In the genomic region with DNA sequence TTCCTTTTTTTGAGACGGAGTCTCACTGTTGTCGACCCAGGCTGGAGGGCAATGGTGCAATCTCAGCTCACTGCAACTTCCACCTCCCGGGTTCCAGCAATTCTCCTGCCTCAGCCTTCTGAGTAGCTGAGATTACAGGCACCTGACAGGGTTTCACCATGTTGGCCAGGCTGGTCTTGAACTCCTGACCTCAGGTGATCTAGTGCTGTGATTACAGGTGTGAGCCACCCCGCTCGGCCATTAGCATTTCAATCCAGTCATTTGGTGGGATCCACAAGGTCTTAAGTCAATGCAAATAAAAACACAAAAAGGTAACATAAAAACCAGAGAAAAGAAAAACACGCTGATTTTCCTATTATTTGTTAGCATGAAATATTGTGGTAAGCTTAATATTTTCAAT, we compare ENCODE assay signal across 2 cellular contexts.
TF ChIP-seq lines count a peak whose summit lies in the region.

No MANE protein-coding gene starts in this region.

TF ChIP-seq in GM23338, 12 proteins besides CTCF, POLR2A, EP300 and RAD21 (continued from another document):
- TF ChIP-seq, protein P1, sequence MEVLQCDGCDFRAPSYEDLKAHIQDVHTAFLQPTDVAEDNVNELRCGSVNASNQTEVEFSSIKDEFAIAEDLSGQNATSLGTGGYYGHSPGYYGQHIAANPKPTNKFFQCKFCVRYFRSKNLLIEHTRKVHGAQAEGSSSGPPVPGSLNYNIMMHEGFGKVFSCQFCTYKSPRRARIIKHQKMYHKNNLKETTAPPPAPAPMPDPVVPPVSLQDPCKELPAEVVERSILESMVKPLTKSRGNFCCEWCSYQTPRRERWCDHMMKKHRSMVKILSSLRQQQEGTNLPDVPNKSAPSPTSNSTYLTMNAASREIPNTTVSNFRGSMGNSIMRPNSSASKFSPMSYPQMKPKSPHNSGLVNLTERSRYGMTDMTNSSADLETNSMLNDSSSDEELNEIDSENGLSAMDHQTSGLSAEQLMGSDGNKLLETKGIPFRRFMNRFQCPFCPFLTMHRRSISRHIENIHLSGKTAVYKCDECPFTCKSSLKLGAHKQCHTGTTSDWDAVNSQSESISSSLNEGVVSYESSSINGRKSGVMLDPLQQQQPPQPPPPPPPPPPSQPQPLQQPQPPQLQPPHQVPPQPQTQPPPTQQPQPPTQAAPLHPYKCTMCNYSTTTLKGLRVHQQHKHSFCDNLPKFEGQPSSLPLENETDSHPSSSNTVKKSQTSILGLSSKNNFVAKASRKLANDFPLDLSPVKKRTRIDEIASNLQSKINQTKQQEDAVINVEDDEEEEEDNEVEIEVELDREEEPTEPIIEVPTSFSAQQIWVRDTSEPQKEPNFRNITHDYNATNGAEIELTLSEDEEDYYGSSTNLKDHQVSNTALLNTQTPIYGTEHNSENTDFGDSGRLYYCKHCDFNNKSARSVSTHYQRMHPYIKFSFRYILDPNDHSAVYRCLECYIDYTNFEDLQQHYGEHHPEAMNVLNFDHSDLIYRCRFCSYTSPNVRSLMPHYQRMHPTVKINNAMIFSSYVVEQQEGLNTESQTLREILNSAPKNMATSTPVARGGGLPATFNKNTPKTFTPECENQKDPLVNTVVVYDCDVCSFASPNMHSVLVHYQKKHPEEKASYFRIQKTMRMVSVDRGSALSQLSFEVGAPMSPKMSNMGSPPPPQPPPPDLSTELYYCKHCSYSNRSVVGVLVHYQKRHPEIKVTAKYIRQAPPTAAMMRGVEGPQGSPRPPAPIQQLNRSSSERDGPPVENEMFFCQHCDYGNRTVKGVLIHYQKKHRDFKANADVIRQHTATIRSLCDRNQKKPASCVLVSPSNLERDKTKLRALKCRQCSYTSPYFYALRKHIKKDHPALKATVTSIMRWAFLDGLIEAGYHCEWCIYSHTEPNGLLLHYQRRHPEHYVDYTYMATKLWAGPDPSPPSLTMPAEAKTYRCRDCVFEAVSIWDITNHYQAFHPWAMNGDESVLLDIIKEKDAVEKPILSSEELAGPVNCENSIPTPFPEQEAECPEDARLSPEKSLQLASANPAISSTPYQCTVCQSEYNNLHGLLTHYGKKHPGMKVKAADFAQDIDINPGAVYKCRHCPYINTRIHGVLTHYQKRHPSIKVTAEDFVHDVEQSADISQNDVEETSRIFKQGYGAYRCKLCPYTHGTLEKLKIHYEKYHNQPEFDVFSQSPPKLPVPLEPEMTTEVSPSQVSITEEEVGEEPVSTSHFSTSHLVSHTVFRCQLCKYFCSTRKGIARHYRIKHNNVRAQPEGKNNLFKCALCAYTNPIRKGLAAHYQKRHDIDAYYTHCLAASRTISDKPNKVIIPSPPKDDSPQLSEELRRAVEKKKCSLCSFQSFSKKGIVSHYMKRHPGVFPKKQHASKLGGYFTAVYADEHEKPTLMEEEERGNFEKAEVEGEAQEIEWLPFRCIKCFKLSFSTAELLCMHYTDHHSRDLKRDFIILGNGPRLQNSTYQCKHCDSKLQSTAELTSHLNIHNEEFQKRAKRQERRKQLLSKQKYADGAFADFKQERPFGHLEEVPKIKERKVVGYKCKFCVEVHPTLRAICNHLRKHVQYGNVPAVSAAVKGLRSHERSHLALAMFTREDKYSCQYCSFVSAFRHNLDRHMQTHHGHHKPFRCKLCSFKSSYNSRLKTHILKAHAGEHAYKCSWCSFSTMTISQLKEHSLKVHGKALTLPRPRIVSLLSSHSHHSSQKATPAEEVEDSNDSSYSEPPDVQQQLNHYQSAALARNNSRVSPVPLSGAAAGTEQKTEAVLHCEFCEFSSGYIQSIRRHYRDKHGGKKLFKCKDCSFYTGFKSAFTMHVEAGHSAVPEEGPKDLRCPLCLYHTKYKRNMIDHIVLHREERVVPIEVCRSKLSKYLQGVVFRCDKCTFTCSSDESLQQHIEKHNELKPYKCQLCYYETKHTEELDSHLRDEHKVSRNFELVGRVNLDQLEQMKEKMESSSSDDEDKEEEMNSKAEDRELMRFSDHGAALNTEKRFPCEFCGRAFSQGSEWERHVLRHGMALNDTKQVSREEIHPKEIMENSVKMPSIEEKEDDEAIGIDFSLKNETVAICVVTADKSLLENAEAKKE (CRISPR knock-in tag; IDR thresholded peaks at IDR 0.05), result no peak
- TF ChIP-seq EZH2phosphoT487 (IDR thresholded peaks at IDR 0.05; ENCODE audit: unreplicated experiment), result no peak
- TF ChIP-seq, protein P2, sequence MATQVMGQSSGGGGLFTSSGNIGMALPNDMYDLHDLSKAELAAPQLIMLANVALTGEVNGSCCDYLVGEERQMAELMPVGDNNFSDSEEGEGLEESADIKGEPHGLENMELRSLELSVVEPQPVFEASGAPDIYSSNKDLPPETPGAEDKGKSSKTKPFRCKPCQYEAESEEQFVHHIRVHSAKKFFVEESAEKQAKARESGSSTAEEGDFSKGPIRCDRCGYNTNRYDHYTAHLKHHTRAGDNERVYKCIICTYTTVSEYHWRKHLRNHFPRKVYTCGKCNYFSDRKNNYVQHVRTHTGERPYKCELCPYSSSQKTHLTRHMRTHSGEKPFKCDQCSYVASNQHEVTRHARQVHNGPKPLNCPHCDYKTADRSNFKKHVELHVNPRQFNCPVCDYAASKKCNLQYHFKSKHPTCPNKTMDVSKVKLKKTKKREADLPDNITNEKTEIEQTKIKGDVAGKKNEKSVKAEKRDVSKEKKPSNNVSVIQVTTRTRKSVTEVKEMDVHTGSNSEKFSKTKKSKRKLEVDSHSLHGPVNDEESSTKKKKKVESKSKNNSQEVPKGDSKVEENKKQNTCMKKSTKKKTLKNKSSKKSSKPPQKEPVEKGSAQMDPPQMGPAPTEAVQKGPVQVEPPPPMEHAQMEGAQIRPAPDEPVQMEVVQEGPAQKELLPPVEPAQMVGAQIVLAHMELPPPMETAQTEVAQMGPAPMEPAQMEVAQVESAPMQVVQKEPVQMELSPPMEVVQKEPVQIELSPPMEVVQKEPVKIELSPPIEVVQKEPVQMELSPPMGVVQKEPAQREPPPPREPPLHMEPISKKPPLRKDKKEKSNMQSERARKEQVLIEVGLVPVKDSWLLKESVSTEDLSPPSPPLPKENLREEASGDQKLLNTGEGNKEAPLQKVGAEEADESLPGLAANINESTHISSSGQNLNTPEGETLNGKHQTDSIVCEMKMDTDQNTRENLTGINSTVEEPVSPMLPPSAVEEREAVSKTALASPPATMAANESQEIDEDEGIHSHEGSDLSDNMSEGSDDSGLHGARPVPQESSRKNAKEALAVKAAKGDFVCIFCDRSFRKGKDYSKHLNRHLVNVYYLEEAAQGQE (IDR thresholded peaks at IDR 0.05; ENCODE audit: unreplicated experiment), result no peak
- no peak for TF ChIP-seq POLR2AphosphoS5 (IDR thresholded peaks at IDR 0.05; ENCODE audit: low read depth)
- no peak for TF ChIP-seq ZNF331 (CRISPR knock-in tag; IDR thresholded peaks at IDR 0.05; ENCODE audit: low read depth)
- TF ChIP-seq, protein P3, sequence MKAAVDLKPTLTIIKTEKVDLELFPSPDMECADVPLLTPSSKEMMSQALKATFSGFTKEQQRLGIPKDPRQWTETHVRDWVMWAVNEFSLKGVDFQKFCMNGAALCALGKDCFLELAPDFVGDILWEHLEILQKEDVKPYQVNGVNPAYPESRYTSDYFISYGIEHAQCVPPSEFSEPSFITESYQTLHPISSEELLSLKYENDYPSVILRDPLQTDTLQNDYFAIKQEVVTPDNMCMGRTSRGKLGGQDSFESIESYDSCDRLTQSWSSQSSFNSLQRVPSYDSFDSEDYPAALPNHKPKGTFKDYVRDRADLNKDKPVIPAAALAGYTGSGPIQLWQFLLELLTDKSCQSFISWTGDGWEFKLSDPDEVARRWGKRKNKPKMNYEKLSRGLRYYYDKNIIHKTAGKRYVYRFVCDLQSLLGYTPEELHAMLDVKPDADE (IDR thresholded peaks at IDR 0.05), result no peak

TF ChIP-seq in GM12878, 131 proteins besides CTCF, POLR2A, EP300 and RAD21 (continued from another document):
- TF ChIP-seq, protein P4, sequence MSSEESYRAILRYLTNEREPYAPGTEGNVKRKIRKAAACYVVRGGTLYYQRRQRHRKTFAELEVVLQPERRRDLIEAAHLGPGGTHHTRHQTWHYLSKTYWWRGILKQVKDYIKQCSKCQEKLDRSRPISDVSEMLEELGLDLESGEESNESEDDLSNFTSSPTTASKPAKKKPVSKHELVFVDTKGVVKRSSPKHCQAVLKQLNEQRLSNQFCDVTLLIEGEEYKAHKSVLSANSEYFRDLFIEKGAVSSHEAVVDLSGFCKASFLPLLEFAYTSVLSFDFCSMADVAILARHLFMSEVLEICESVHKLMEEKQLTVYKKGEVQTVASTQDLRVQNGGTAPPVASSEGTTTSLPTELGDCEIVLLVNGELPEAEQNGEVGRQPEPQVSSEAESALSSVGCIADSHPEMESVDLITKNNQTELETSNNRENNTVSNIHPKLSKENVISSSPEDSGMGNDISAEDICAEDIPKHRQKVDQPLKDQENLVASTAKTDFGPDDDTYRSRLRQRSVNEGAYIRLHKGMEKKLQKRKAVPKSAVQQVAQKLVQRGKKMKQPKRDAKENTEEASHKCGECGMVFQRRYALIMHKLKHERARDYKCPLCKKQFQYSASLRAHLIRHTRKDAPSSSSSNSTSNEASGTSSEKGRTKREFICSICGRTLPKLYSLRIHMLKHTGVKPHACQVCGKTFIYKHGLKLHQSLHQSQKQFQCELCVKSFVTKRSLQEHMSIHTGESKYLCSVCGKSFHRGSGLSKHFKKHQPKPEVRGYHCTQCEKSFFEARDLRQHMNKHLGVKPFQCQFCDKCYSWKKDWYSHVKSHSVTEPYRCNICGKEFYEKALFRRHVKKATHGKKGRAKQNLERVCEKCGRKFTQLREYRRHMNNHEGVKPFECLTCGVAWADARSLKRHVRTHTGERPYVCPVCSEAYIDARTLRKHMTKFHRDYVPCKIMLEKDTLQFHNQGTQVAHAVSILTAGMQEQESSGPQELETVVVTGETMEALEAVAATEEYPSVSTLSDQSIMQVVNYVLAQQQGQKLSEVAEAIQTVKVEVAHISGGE (CRISPR knock-in tag; IDR thresholded peaks at IDR 0.05), result no peak
- no peak for TF ChIP-seq JUNB (IDR thresholded peaks at IDR 0.05)
- TF ChIP-seq, protein P5, sequence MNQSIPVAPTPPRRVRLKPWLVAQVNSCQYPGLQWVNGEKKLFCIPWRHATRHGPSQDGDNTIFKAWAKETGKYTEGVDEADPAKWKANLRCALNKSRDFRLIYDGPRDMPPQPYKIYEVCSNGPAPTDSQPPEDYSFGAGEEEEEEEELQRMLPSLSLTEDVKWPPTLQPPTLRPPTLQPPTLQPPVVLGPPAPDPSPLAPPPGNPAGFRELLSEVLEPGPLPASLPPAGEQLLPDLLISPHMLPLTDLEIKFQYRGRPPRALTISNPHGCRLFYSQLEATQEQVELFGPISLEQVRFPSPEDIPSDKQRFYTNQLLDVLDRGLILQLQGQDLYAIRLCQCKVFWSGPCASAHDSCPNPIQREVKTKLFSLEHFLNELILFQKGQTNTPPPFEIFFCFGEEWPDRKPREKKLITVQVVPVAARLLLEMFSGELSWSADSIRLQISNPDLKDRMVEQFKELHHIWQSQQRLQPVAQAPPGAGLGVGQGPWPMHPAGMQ (IDR thresholded peaks at IDR 0.05; ENCODE audit: borderline replicate concordance), result no peak
- TF ChIP-seq RFX5 (IDR thresholded peaks at IDR 0.05; ENCODE audit: low read depth, low read length), result no peak
- TF ChIP-seq IKZF1 (conservative IDR thresholded peaks at IDR 0.05), result no peak
- no peak for TF ChIP-seq CEBPB (IDR thresholded peaks at IDR 0.05; ENCODE audit: borderline replicate concordance in 1 of 2, low read depth in 2 of 2, low read length in 2 of 2)
- TF ChIP-seq SMARCA5 (IDR thresholded peaks at IDR 0.05), result no peak
- TF ChIP-seq TCF3 (IDR thresholded peaks at IDR 0.05; ENCODE audit: borderline replicate concordance, insufficient read depth, low read depth, low read length), result no peak
- TF ChIP-seq SMC3 (IDR thresholded peaks at IDR 0.05; ENCODE audit: borderline replicate concordance, low read length), result no peak
- TF ChIP-seq RB1 (IDR thresholded peaks at IDR 0.05; ENCODE audit: borderline replicate concordance), result no peak
